ENCODE assay signal across 17 cellular contexts in the genomic region with DNA sequence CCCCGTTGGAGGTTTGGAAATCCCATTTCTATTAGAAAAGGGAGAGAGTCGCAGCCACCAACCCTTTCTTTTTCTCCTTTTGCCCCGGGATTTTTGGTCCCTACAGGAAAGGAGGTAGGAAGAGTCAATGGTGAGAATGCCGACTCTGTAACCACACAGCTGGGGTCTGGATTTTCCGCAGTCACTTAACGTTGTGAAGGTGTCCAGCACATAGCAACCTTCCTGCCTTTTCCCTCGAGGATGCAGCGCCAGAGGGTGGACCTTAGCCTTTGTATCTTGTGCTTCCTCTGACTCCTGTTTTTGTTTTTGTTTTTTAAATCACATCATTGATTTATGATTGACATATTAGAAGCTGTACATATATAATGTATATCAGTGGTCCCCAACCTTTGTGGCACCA. TPM values are rescaled to one million over a fixed set of nuclear protein-coding genes. Genes with fewer than 3 reads are reported as not detected.
DNase-seq lines count a peak whose midpoint lies in the region; ATAC-seq and TF ChIP-seq lines count a peak whose summit lies in the region.
"Had no signal": no experiment of that assay in that cellular context is flagged by ENCODE, and none has a peak within 500 bp of the region (broad histone marks: within the 10 kb centered on the region; RNA-seq: fewer than 3 reads in every experiment).

No MANE protein-coding gene starts in this region.

- peaks cover 51% of the 10 kb centered on the region for H3K27me3 Mint-ChIP-seq in activated naive CD8-positive, alpha-beta T cell treated with anti-CD3 and anti-CD28 coated beads, Interleukin-2, amount 10 ng/mL, durations not matched to agents 7 days and 5 days
- peaks cover 39% of the 10 kb centered on the region for H3K27me3 Mint-ChIP-seq in activated naive CD8-positive, alpha-beta T cell treated with anti-CD3 and anti-CD28 coated beads, Interleukin-2, amount 50 U/mL, for 24 hours
- peaks cover 7 to 15% (median 8%) of the 10 kb centered on the region in 3 donors for H3K27me3 Mint-ChIP-seq in CD14-positive monocyte (ENCODE audit: low read depth in 3 of 3)

- TF ChIP-seq POLR2A in upper lobe of left lung (IDR thresholded peaks at IDR 0.05) (no peak), GM18505 (IDR thresholded peaks at IDR 0.05; ENCODE audit: borderline replicate concordance, extremely low read depth, insufficient read depth, insufficient read length) (no peak)

- H3K79me2 ChIP-seq in osteoblast (ENCODE audit: insufficient read depth, low read length): no peaks in the 10 kb centered on the region

- H3K27me3 ChIP-seq in osteoblast (ENCODE audit: insufficient read depth, low read length) (peaks cover 2% of the 10 kb centered on the region), upper lobe of left lung (peaks cover 0 to 7% (median 0%) of the 10 kb centered on the region in 4 donors)

- H3K36me3 Mint-ChIP-seq in activated naive CD8-positive, alpha-beta T cell treated with anti-CD3 and anti-CD28 coated beads, Interleukin-2, amount 10 ng/mL, durations not matched to agents 7 days and 5 days: peaks cover 7% of the 10 kb centered on the region
- no peaks in the 10 kb centered on the region for H3K36me3 Mint-ChIP-seq in activated naive CD8-positive, alpha-beta T cell treated with anti-CD3 and anti-CD28 coated beads, Interleukin-2, amount 50 U/mL, for 24 hours (ENCODE audit: low read depth)
- peaks cover 3 to 10% of the 10 kb centered on the region in 2 donors for H3K36me3 Mint-ChIP-seq in CD14-positive monocyte
- H3K36me3 Mint-ChIP-seq: CD4-positive, alpha-beta memory T cell had no signal

- H3K27ac ChIP-seq in coronary artery: no peak overlapping the region
- no peak overlapping the region for H3K27ac ChIP-seq in osteoblast (ENCODE audit: low read depth, low read length)
- no peak overlapping the region for H3K27ac ChIP-seq in upper lobe of left lung

- peak overlapping the region; percentile 97 for H2AFZ ChIP-seq in osteoblast (ENCODE audit: low read length)

- no peak for TF ChIP-seq EP300 in upper lobe of left lung (IDR thresholded peaks at IDR 0.05)

- peaks cover 7% of the 10 kb centered on the region for H3K4me1 ChIP-seq in osteoblast (ENCODE audit: insufficient read depth, low read length)
- H3K4me1 ChIP-seq in upper lobe of left lung: peaks cover 0 to 7% (median 0%) of the 10 kb centered on the region in 4 donors

- TF ChIP-seq CTCF in CD14-positive monocyte (IDR thresholded peaks at IDR 0.05): no peak
- no peak for TF ChIP-seq CTCF in coronary artery (IDR thresholded peaks at IDR 0.05)
- TF ChIP-seq CTCF in osteoblast (IDR thresholded peaks at IDR 0.05; ENCODE audit: extremely low read depth, low read depth, low read length): no peak
- no peak for TF ChIP-seq CTCF in upper lobe of left lung (IDR thresholded peaks at IDR 0.05)

- H3K27ac Mint-ChIP-seq in activated naive CD8-positive, alpha-beta T cell treated with anti-CD3 and anti-CD28 coated beads, Interleukin-2, amount 10 ng/mL, durations not matched to agents 7 days and 5 days: no peak overlapping the region
- no peak overlapping the region for H3K27ac Mint-ChIP-seq in activated naive CD8-positive, alpha-beta T cell treated with anti-CD3 and anti-CD28 coated beads, Interleukin-2, amount 50 U/mL, for 24 hours
- no peak overlapping the region for H3K27ac Mint-ChIP-seq in CD14-positive monocyte
- H3K27ac Mint-ChIP-seq: CD4-positive, alpha-beta memory T cell; H9 had no signal

- H3K4me1 Mint-ChIP-seq in activated naive CD8-positive, alpha-beta T cell treated with anti-CD3 and anti-CD28 coated beads, Interleukin-2, amount 10 ng/mL, durations not matched to agents 7 days and 5 days: peaks cover 24% of the 10 kb centered on the region
- H3K4me1 Mint-ChIP-seq in activated naive CD8-positive, alpha-beta T cell treated with anti-CD3 and anti-CD28 coated beads, Interleukin-2, amount 50 U/mL, for 24 hours: peaks cover 6% of the 10 kb centered on the region
- peaks cover 23% of the 10 kb centered on the region for H3K4me1 Mint-ChIP-seq in CD14-positive monocyte

- no peaks in the 10 kb centered on the region for H4K20me1 ChIP-seq in osteoblast (ENCODE audit: insufficient read depth, low read length)

- H3K9me3 Mint-ChIP-seq in activated naive CD8-positive, alpha-beta T cell treated with anti-CD3 and anti-CD28 coated beads, Interleukin-2, amount 10 ng/mL, durations not matched to agents 7 days and 5 days: peaks cover 5% of the 10 kb centered on the region
- H3K9me3 Mint-ChIP-seq in activated naive CD8-positive, alpha-beta T cell treated with anti-CD3 and anti-CD28 coated beads, Interleukin-2, amount 50 U/mL, for 24 hours: no peaks in the 10 kb centered on the region
- H3K9me3 Mint-ChIP-seq in CD14-positive monocyte: no peaks in the 10 kb centered on the region

- H3K4me3 ChIP-seq in coronary artery (peak overlapping the region; percentile 70), osteoblast (ENCODE audit: insufficient read depth, low read length) (peak overlapping the region; percentile 75), upper lobe of left lung (no peak overlapping the region)

- POLR2A ChIA-PET in activated naive CD8-positive, alpha-beta T cell treated with anti-CD3 and anti-CD28 coated beads, Interleukin-2, amount 10 ng/mL, durations not matched to agents 7 days and 5 days (lab: Charles Lee): interaction anchor here (1.3 kb wide), 1 partner anchor 70 kb away, joined by 3 read pairs; no protein-coding TSS in a partner anchor

- H3K9me3 ChIP-seq in osteoblast (ENCODE audit: low read depth, low read length) (no peaks in the 10 kb centered on the region), upper lobe of left lung (no peaks in the 10 kb centered on the region)
- H3K9me3 ChIP-seq: MG63 had no signal

- ATAC-seq in activated naive CD8-positive, alpha-beta T cell treated with anti-CD3 and anti-CD28 coated beads, Interleukin-2, amount 10 ng/mL, durations not matched to agents 7 days and 5 days (ENCODE audit: low read depth): no peak
- no peak for ATAC-seq in activated naive CD8-positive, alpha-beta T cell treated with anti-CD3 and anti-CD28 coated beads, Interleukin-2, amount 50 U/mL, for 24 hours
- ATAC-seq in upper lobe of left lung (ENCODE audit: low FRiP score in 2 of 2) (no peak), HG03280 (IDR thresholded peaks at IDR 0.05; ENCODE audit: unreplicated experiment) (no peak), GM18505 (IDR thresholded peaks at IDR 0.05; ENCODE audit: unreplicated experiment) (no peak)

- no peak for DNase-seq in activated naive CD8-positive, alpha-beta T cell treated with anti-CD3 and anti-CD28 coated beads, Interleukin-2, amount 10 ng/mL, durations not matched to agents 7 days and 5 days
- no peak for DNase-seq in activated naive CD8-positive, alpha-beta T cell treated with anti-CD3 and anti-CD28 coated beads, Interleukin-2, amount 50 U/mL, for 24 hours
- DNase-seq in CD14-positive monocyte (ENCODE audit: low spot score): no peak
- DNase-seq in coronary artery (ENCODE audit: low spot score): no peak
- no peak for DNase-seq in osteoblast (ENCODE audit: insufficient read length, low spot score, missing footprints)
- no peak for DNase-seq in upper lobe of left lung
- DNase-seq: AML-193; CD4-positive, alpha-beta memory T cell; IMR-90; Karpas-422; NCI-H1694 treated with DMSO at 0.1 percent for 48 hours; NCI-H2107; SHP77 had no signal

- peak overlapping the region; percentile 73 for H3K4me3 Mint-ChIP-seq in activated naive CD8-positive, alpha-beta T cell treated with anti-CD3 and anti-CD28 coated beads, Interleukin-2, amount 10 ng/mL, durations not matched to agents 7 days and 5 days
- no peak overlapping the region for H3K4me3 Mint-ChIP-seq in activated naive CD8-positive, alpha-beta T cell treated with anti-CD3 and anti-CD28 coated beads, Interleukin-2, amount 50 U/mL, for 24 hours
- peak overlapping the region; percentile 82 to 92 for H3K4me3 Mint-ChIP-seq in CD14-positive monocyte
- H3K4me3 Mint-ChIP-seq: CD4-positive, alpha-beta memory T cell; H9 had no signal

- intact Hi-C loops in CD14-positive monocyte (cut with micrococcal nuclease): no loop called here

- 86 to 89% methylated on average over 8 of the region's 8 CpGs for WGBS in upper lobe of left lung, 2 donors

- peak overlapping the region; percentile 91 for H3K4me2 ChIP-seq in osteoblast (ENCODE audit: insufficient read depth, low read length)

- H3K36me3 ChIP-seq in osteoblast (ENCODE audit: insufficient read depth, low read length): no peaks in the 10 kb centered on the region
- H3K36me3 ChIP-seq in upper lobe of left lung: no peaks in the 10 kb centered on the region
- H3K36me3 ChIP-seq: MG63 had no signal

RNA-seq across cellular contexts. Expression of a gene that starts 41.4 kb away (rescaled TPM):
- total RNA-seq in activated naive CD8-positive, alpha-beta T cell treated with anti-CD3 and anti-CD28 coated beads, Interleukin-2, amount 10 ng/mL, durations not matched to agents 7 days and 5 days: 1 to 10 TPM in 1 of 2 experiments, under 1 TPM in 1; 0.72 to 1.4 TPM
- 100 to 1,000 TPM; 174 to 214 TPM for polyA plus RNA-seq in CD14-positive monocyte
- total RNA-seq in osteoblast: 44.2 and 46.7 TPM in 2 replicates
- total RNA-seq in upper lobe of left lung: 10 to 100 TPM; 34.2 to 57.0 (median 44.0) TPM
- polyA plus RNA-seq: IMR-90 had no signal

Comparison
In these comparisons a context has a peak if more than half of its experiments do, and no peak if none do; other contexts are left out.
1. H3K4me3 ChIP-seq: peak in coronary artery (single experiment) and osteoblast (single experiment); none in upper lobe of left lung (0 of 4).
2. RNA of a gene that starts 41.4 kb away (total RNA-seq): 34.2 to 57.0 TPM in upper lobe of left lung and 44.2 to 46.7 TPM in osteoblast; 0.72 to 1.4 TPM in activated naive CD8-positive, alpha-beta T cell treated with anti-CD3 and anti-CD28 coated beads, Interleukin-2, amount 10 ng/mL, durations not matched to agents 7 days and 5 days; every median in the first group is over 10 times any median in the second.